In genomic region chr2:199875400-199875799, GRCh38 we compare ENCODE assay signal across 17 cellular contexts.
"Had no signal": no experiment of that assay in that cellular context is flagged by ENCODE, and none has a peak within 500 bp of the region (broad histone marks: within the 10 kb centered on the region; RNA-seq: fewer than 3 reads in every experiment).

No MANE protein-coding gene starts in this region.

- H3K9me3 ChIP-seq: pancreas, thyroid gland had no signal

- FAIRE-seq: keratinocyte, pancreas, urothelium cell line had no signal

- DNase-seq: activated B cell treated with CpG ODN at 0.5 μM for 24 hours; activated CD4-positive, alpha-beta T cell treated with anti-CD3 and anti-CD28 coated beads, Interleukin-2, amount 10 ng/mL, durations not matched to agents 24 days and 14 days; activated CD8-positive, alpha-beta memory T cell treated with anti-CD3 and anti-CD28 coated beads, Interleukin-2, amount 50 U/mL, for 4 hours; activated CD8-positive, alpha-beta T cell treated with anti-CD3 and anti-CD28 coated beads, Interleukin-2, amount 10 ng/mL, durations not matched to agents 7 days and 5 days; activated gamma-delta T cell; activated T-cell treated with anti-CD3 and anti-CD28 coated beads, Interleukin-2, amount 50 U/mL, for 72 hours; amniotic stem cell; brain microvascular endothelial cell; effector memory CD4-positive, alpha-beta T cell; naive B cell; pancreas; thyroid gland had no signal

- H3K27me3 ChIP-seq: brain microvascular endothelial cell, pancreas, thyroid gland had no signal

- H3K4me1 ChIP-seq: pancreas, thyroid gland had no signal

- ATAC-seq: activated CD8-positive, alpha-beta T cell treated with anti-CD3 and anti-CD28 coated beads, Interleukin-2, amount 10 ng/mL, durations not matched to agents 7 days and 5 days; activated naive CD4-positive, alpha-beta T cell treated with anti-CD3 and anti-CD28 coated beads, Interleukin-2, amount 50 U/mL, for 72 hours; activated T-cell treated with anti-CD3 and anti-CD28 coated beads, Interleukin-2, amount 50 U/mL, for 72 hours; left lobe of liver; pancreas; stimulated activated memory B cell treated with anti-CD40 and anti-IgM and Interleukin-4, amounts not matched to agents 10 μg/mL and 1 μg/mL and 100 μg/mL, for 72 hours had no signal

- H3K4me3 ChIP-seq: pancreas, thyroid gland had no signal

- H3K27ac ChIP-seq: brain microvascular endothelial cell, pancreas, thyroid gland had no signal

- H3K36me3 ChIP-seq: brain microvascular endothelial cell, pancreas, thyroid gland had no signal
